Comparison of ENCODE assay signal across 14 cellular contexts in genomic region chr11:76657139-76657823, GRCh38. TPM values are rescaled to one million over a fixed set of nuclear protein-coding genes. Genes with fewer than 3 reads are reported as not detected.
A peak's percentile ranks its signal among the peaks of the same experiment; 100 is the strongest.
DNase-seq lines count a peak whose midpoint lies in the region; ATAC-seq and TF ChIP-seq lines count a peak whose summit lies in the region.
"Had no signal": no experiment of that assay in that cellular context is flagged by ENCODE, and none has a peak within 500 bp of the region (broad histone marks: within the 10 kb centered on the region; RNA-seq: fewer than 3 reads in every experiment).

No MANE protein-coding gene starts in this region.

- no peak overlapping the region for H4K5ac ChIP-seq in H9 (ENCODE audit: insufficient read length, low read depth, low read length)

- H3K4me3 Mint-ChIP-seq in H9: no peak overlapping the region
- H3K4me3 Mint-ChIP-seq in mesothelial cell of epicardium: no peak overlapping the region
- H3K4me3 Mint-ChIP-seq: activated T-cell treated with anti-CD3 and anti-CD28 coated beads, Interleukin-2, amount 50 U/mL, for 4 hours; memory B cell had no signal

- H3T11ph ChIP-seq in H9 (ENCODE audit: low read length): no peak overlapping the region

- no peaks in the 10 kb centered on the region for H3K36me3 Mint-ChIP-seq in H9 (ENCODE audit: insufficient read depth in 1 of 3, low read depth in 3 of 3)
- no peaks in the 10 kb centered on the region for H3K36me3 Mint-ChIP-seq in mesothelial cell of epicardium
- H3K36me3 Mint-ChIP-seq: memory B cell had no signal

- H2BK15ac ChIP-seq in H9 (ENCODE audit: low read depth, low read length): no peak overlapping the region

- no peak overlapping the region for H2BK20ac ChIP-seq in H9 (ENCODE audit: low read depth, low read length, poor library complexity, severe bottlenecking)

- H3K18ac ChIP-seq in H9 (ENCODE audit: insufficient read length, low read depth, low read length): no peak overlapping the region

- H3K23me2 ChIP-seq in H9 (ENCODE audit: insufficient read length, low read depth, low read length, poor library complexity, severe bottlenecking): no peaks in the 10 kb centered on the region

- no peaks in the 10 kb centered on the region for H3K9me3 Mint-ChIP-seq in H9
- no peaks in the 10 kb centered on the region for H3K9me3 Mint-ChIP-seq in mesothelial cell of epicardium
- H3K9me3 Mint-ChIP-seq: activated T-cell treated with anti-CD3 and anti-CD28 coated beads, Interleukin-2, amount 50 U/mL, for 4 hours; memory B cell had no signal

- no peak overlapping the region for H2AK5ac ChIP-seq in H9 (ENCODE audit: insufficient read length, low read length)

- no peaks in the 10 kb centered on the region for H3K79me1 ChIP-seq in H9 (ENCODE audit: insufficient read depth, low read depth, low read length, poor library complexity, severe bottlenecking)

- no peaks in the 10 kb centered on the region for H3K27me3 ChIP-seq in H9 (ENCODE audit: insufficient read depth, low read length)
- H3K27me3 ChIP-seq in duodenal mucosa (ENCODE audit: control insufficient read depth in 1 of 2, insufficient read depth in 2 of 2, low read length in 2 of 2): no peaks in the 10 kb centered on the region
- no peaks in the 10 kb centered on the region for H3K27me3 ChIP-seq in thoracic aorta (replicated peaks; ENCODE audit: insufficient read depth)
- H3K27me3 ChIP-seq: adrenal gland had no signal

- no peak overlapping the region for H3K4ac ChIP-seq in H9 (ENCODE audit: low read depth, low read length)

- no peaks in the 10 kb centered on the region for H3K4me1 ChIP-seq in H9 (ENCODE audit: insufficient read depth, low read length)
- H3K4me1 ChIP-seq in duodenal mucosa (ENCODE audit: control insufficient read depth in 1 of 2, insufficient read depth in 2 of 2, low read length in 2 of 2): peaks cover 11 to 23% of the 10 kb centered on the region in 2 donors
- peaks cover 27 to 48% of the 10 kb centered on the region in 2 donors for H3K4me1 ChIP-seq in thoracic aorta (ENCODE audit: control insufficient read depth in 1 of 2, low read depth in 2 of 2)

- H3K36me3 ChIP-seq in duodenal mucosa (ENCODE audit: control insufficient read depth in 1 of 2, insufficient read depth in 2 of 2, low read length in 2 of 2) (peaks cover 0 to 4% of the 10 kb centered on the region in 2 donors), thoracic aorta (peaks cover 25% of the 10 kb centered on the region)

- no peak overlapping the region for H3K14ac ChIP-seq in H9 (ENCODE audit: insufficient read depth, low read length)

- H4K91ac ChIP-seq in H9 (ENCODE audit: insufficient read length, low read depth, low read length): no peak overlapping the region

- no peak overlapping the region for H4K8ac ChIP-seq in H9 (replicated peaks; ENCODE audit: insufficient read length, low read depth, low read length)

- no CpG with 5 or more reads among the region's 14 CpGs for WGBS in H9 (ENCODE audit: extremely low coverage, insufficient read length, low lambda C conversion rate)

- ATAC-seq in thoracic aorta (ENCODE audit: insufficient number of reproducible peaks, low FRiP score, low read depth): no peak
- ATAC-seq in HG03175 (IDR thresholded peaks at IDR 0.05; ENCODE audit: unreplicated experiment): no peak
- ATAC-seq: activated T-cell treated with anti-CD3 and anti-CD28 coated beads, Interleukin-2, amount 50 U/mL, for 4 hours; Panc1 had no signal

- no peaks in the 10 kb centered on the region for H3K9me3 ChIP-seq in H9 (ENCODE audit: control insufficient read depth, low read depth, low read length)
- H3K9me3 ChIP-seq in duodenal mucosa (ENCODE audit: control insufficient read depth in 1 of 2, low read length in 2 of 2): no peaks in the 10 kb centered on the region
- no peaks in the 10 kb centered on the region for H3K9me3 ChIP-seq in thoracic aorta
- H3K9me3 ChIP-seq: adrenal gland had no signal

- H3K27me3 Mint-ChIP-seq in H9 (ENCODE audit: low read depth) (peaks cover 2% of the 10 kb centered on the region), mesothelial cell of epicardium (ENCODE audit: low read depth) (no peaks in the 10 kb centered on the region)

- no peak overlapping the region for H2BK120ac ChIP-seq in H9 (ENCODE audit: low read depth, low read length, poor library complexity, severe bottlenecking)

- no peak overlapping the region for H2AFZ ChIP-seq in H9 (ENCODE audit: low read length)

- no peaks in the 10 kb centered on the region for H3K79me2 ChIP-seq in H9 (ENCODE audit: insufficient read depth, low read length)

- H3K27ac ChIP-seq in H9 (ENCODE audit: insufficient read length, low read depth, low read length) (no peak overlapping the region), duodenal mucosa (ENCODE audit: low read depth, low read length) (peak overlapping the region; percentile 20), thoracic aorta (peak overlapping the region; percentile 16 to 84), substantia nigra (ENCODE audit: low read depth, low read length, poor library complexity, severe bottlenecking) (no peak overlapping the region)
- H3K27ac ChIP-seq: C4-2B had no signal

- TF ChIP-seq CTCF in H9 (conservative IDR thresholded peaks at IDR 0.05) (no peak), mesothelial cell of epicardium (IDR thresholded peaks at IDR 0.05; ENCODE audit: unreplicated experiment) (no peak), thoracic aorta (IDR thresholded peaks at IDR 0.05) (no peak)

- H3K27ac Mint-ChIP-seq in H9: peak overlapping the region in 1 of 3 experiments; percentile 85; a peak in 2 of 7 replicates
- peak overlapping the region; percentile 65 for H3K27ac Mint-ChIP-seq in mesothelial cell of epicardium
- H3K27ac Mint-ChIP-seq: memory B cell had no signal

- no peak overlapping the region for H3K4me2 ChIP-seq in H9 (ENCODE audit: insufficient read depth, insufficient read length, low read length)

- H3K56ac ChIP-seq in H9 (ENCODE audit: insufficient read length, low read depth, low read length): no peak overlapping the region

- H3K23ac ChIP-seq in H9 (ENCODE audit: insufficient read length, low read depth, low read length): no peak overlapping the region

- H3K9ac ChIP-seq in H9 (ENCODE audit: extremely low read depth, insufficient read length, low read length) (no peak overlapping the region), duodenal mucosa (ENCODE audit: low read depth in 1 of 2, low read length in 2 of 2) (no peak overlapping the region)

- H3K4me3 ChIP-seq in duodenal mucosa (ENCODE audit: low read depth in 1 of 2, low read length in 2 of 2): no peak overlapping the region
- no peak overlapping the region for H3K4me3 ChIP-seq in thoracic aorta
- H3K4me3 ChIP-seq: adrenal gland had no signal

- H2BK5ac ChIP-seq in H9 (ENCODE audit: insufficient read length, low read length): no peak overlapping the region

- H2BK12ac ChIP-seq in H9 (ENCODE audit: insufficient read length, low read depth, low read length): no peak overlapping the region

- no peaks in the 10 kb centered on the region for H4K20me1 ChIP-seq in H9 (ENCODE audit: control insufficient read depth, insufficient read depth, insufficient read length)

- DNase-seq in H9 (peak; percentile 30), mesothelial cell of epicardium (ENCODE audit: low spot score in 2 of 2, unreplicated experiment in 2 of 2) (no peak), thoracic aorta (ENCODE audit: low spot score) (no peak), substantia nigra (lab: John Stamatoyannopoulos, UW) (no peak), SKM-1 treated with dmso at 0.1 percent for 144 hours (lab: John Stamatoyannopoulos, UW; ENCODE audit: unreplicated experiment) (no peak)
- DNase-seq: activated T-cell treated with anti-CD3 and anti-CD28 coated beads, Interleukin-2, amount 50 U/mL, for 4 hours; NCI-H1417 treated with DMSO at 0.1 percent for 48 hours; NCI-H446 had no signal

- H3K4me1 Mint-ChIP-seq in H9: peaks cover 11 to 29% of the 10 kb centered on the region in 2 experiments
- H3K4me1 Mint-ChIP-seq in mesothelial cell of epicardium: peaks cover 28% of the 10 kb centered on the region

RNA-seq across cellular contexts. Expression of gene LRRC32, which starts 13.3 kb away (rescaled TPM):
- total RNA-seq in H9 (2021): 0.46 and 0.59 TPM in 2 replicates
- 37.9 to 44.4 TPM (median 43.2 TPM) in 3 replicates for total RNA-seq in mesothelial cell of epicardium
- total RNA-seq in thoracic aorta: 100 to 1,000 TPM; 133 to 214 TPM

Comparison
In these comparisons a context has a peak if more than half of its experiments do, and no peak if none do; other contexts are left out.
1. H3K27ac ChIP-seq: peak in duodenal mucosa (single experiment) and thoracic aorta (2 of 2); none in H9 (single experiment) and substantia nigra (single experiment).
2. RNA of gene LRRC32, which starts 13.3 kb away (total RNA-seq): 133 to 214 TPM in thoracic aorta and 37.9 to 44.4 TPM in mesothelial cell of epicardium; 0.46 to 0.59 TPM in H9; every median in the first group is over 10 times any median in the second.